ENCODE assay signal across 1 cellular context in the genomic region with DNA sequence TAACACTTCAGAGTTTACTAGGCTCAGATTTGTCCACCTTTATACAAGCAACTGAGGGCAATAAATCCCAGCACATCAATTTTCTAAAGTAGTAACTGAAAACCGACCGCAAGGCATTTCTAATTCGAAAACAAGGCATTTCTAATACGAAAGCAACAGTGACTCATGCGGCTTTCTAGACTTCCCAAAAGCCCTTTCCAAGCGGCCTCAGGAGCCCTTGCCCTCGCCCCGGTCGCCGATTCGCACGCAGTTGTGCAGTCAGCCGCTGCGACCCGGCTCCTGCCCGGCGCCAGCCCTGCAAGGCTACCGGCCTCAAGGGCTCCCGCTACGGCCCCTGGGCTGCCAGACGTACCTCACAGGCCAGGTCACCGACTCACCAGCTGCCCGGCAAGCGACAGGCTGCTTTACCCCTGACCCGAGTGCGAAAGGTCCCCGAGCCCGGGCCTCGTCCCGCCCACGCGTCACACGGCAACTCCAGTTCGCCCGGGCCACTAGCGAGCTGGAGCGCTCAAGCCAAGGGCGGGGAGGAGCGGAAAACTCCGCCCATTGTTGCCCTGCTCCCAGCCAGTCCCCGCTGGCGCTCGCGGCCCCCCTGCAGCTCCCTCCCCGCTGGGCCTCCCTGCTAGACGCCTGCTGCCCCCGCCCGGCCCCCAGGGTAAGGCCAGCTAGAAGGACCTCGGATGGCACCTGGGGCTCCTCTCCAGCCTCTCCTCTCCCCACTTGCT.
TF ChIP-seq lines count a peak whose summit lies in the region.

No MANE protein-coding gene starts in this region.

TF ChIP-seq in A549, 52 proteins besides CTCF, POLR2A, EP300 and RAD21 (continued from another document):
- TF ChIP-seq, protein P1, sequence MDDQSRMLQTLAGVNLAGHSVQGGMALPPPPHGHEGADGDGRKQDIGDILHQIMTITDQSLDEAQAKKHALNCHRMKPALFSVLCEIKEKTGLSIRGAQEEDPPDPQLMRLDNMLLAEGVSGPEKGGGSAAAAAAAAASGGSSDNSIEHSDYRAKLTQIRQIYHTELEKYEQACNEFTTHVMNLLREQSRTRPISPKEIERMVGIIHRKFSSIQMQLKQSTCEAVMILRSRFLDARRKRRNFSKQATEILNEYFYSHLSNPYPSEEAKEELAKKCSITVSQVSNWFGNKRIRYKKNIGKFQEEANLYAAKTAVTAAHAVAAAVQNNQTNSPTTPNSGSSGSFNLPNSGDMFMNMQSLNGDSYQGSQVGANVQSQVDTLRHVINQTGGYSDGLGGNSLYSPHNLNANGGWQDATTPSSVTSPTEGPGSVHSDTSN (IDR thresholded peaks at IDR 0.05) = no peak
- TF ChIP-seq NR3C1 (IDR thresholded peaks at IDR 0.05) (no peak), RARB (CRISPR knock-in tag; IDR thresholded peaks at IDR 0.05) (no peak), ESRRA (IDR thresholded peaks at IDR 0.05; ENCODE audit: borderline replicate concordance, low read length) (no peak), JUN (IDR thresholded peaks at IDR 0.05) (0 out of 5 replicates have a peak, but pooled peaks of 1 of the 2 experiments have one; percentile 47), HOXB5 (CRISPR knock-in tag; IDR thresholded peaks at IDR 0.05) (no peak), RNF2 (IDR thresholded peaks at IDR 0.05; ENCODE audit: borderline replicate concordance, low read depth) (no peak), CHD4 (IDR thresholded peaks at IDR 0.05; ENCODE audit: borderline replicate concordance) (no peak), FOXS1 (CRISPR knock-in tag; IDR thresholded peaks at IDR 0.05) (no peak), TFCP2L1 (CRISPR knock-in tag; IDR thresholded peaks at IDR 0.05) (no peak)
- TF ChIP-seq, protein P2, sequence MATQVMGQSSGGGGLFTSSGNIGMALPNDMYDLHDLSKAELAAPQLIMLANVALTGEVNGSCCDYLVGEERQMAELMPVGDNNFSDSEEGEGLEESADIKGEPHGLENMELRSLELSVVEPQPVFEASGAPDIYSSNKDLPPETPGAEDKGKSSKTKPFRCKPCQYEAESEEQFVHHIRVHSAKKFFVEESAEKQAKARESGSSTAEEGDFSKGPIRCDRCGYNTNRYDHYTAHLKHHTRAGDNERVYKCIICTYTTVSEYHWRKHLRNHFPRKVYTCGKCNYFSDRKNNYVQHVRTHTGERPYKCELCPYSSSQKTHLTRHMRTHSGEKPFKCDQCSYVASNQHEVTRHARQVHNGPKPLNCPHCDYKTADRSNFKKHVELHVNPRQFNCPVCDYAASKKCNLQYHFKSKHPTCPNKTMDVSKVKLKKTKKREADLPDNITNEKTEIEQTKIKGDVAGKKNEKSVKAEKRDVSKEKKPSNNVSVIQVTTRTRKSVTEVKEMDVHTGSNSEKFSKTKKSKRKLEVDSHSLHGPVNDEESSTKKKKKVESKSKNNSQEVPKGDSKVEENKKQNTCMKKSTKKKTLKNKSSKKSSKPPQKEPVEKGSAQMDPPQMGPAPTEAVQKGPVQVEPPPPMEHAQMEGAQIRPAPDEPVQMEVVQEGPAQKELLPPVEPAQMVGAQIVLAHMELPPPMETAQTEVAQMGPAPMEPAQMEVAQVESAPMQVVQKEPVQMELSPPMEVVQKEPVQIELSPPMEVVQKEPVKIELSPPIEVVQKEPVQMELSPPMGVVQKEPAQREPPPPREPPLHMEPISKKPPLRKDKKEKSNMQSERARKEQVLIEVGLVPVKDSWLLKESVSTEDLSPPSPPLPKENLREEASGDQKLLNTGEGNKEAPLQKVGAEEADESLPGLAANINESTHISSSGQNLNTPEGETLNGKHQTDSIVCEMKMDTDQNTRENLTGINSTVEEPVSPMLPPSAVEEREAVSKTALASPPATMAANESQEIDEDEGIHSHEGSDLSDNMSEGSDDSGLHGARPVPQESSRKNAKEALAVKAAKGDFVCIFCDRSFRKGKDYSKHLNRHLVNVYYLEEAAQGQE (IDR thresholded peaks at IDR 0.05) = no peak
- TF ChIP-seq, protein P3, sequence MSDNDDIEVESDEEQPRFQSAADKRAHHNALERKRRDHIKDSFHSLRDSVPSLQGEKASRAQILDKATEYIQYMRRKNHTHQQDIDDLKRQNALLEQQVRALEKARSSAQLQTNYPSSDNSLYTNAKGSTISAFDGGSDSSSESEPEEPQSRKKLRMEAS (IDR thresholded peaks at IDR 0.05) = peak; percentile 51; the same call in 1 of the 2 replicates
- TF ChIP-seq, protein P4, sequence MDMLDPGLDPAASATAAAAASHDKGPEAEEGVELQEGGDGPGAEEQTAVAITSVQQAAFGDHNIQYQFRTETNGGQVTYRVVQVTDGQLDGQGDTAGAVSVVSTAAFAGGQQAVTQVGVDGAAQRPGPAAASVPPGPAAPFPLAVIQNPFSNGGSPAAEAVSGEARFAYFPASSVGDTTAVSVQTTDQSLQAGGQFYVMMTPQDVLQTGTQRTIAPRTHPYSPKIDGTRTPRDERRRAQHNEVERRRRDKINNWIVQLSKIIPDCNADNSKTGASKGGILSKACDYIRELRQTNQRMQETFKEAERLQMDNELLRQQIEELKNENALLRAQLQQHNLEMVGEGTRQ (IDR thresholded peaks at IDR 0.05) = no peak
- TF ChIP-seq, protein P5, sequence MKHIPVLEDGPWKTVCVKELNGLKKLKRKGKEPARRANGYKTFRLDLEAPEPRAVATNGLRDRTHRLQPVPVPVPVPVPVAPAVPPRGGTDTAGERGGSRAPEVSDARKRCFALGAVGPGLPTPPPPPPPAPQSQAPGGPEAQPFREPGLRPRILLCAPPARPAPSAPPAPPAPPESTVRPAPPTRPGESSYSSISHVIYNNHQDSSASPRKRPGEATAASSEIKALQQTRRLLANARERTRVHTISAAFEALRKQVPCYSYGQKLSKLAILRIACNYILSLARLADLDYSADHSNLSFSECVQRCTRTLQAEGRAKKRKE (CRISPR knock-in tag; IDR thresholded peaks at IDR 0.05; ENCODE audit: low read depth) = no peak
TF ChIP-seq in A549: peak in this region for 5.
